In the genomic region with DNA sequence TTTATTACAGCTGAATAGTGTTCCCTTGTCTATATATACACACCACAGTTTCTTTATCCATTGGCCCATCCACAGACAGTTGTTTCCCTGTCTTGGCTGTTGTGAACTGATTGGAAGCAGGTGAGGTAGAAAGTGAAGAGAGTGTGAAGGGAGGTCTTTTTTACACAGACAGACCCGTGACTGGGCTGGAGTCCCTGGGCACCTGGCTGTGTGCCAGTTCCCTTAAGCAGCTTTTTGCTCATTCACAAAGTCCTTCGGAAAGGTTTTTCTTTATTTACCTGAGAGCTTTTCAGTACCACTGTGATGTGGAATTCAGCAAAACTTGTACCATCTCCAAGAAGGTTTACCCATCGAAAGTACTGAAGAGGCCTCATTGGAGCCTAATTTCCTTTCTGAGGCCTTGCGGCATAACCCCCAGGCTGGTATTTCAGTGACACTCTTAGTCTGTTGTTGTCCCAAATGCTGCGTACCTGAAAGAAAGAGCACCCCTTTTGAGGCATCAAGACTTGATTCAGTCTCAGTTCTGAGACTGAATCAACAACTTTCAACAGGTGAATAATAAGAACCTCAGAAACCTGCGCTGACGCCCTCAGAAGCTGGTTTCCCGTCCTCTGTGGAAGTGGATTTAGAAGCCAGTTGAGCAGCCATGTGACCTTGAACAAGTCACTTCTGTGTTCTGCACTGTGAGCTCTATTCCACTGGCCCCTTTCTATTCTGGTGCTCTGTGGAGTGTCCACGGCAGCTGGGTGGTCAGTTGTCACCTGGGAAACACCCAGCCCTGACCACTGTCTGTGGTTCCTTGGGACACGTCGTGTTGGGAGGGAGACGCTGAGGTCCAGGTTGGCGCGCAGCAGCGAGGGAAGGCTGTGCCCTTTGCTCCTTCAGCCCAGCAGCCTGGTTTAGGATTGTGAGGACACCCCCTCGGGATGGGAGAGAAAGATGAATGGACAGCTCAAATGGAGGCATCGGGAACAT, we compare ENCODE assay signal across 13 cellular contexts. TPM values are rescaled to one million over a fixed set of nuclear protein-coding genes. Genes with fewer than 3 reads are reported as not detected.
DNase-seq lines count a peak whose midpoint lies in the region; ATAC-seq and TF ChIP-seq lines count a peak whose summit lies in the region.
"Had no signal": no experiment of that assay in that cellular context is flagged by ENCODE, and none has a peak within 500 bp of the region (broad histone marks: within the 10 kb centered on the region; RNA-seq: fewer than 3 reads in every experiment).

No MANE protein-coding gene starts in this region.

- POLR2A ChIA-PET in WTC11 (lab: Charles Lee) = no interaction called here

- no peak for TF ChIP-seq EP300 in stomach (IDR thresholded peaks at IDR 0.05)

- TF ChIP-seq CTCF in WTC11 (IDR thresholded peaks at IDR 0.05) (no peak), endothelial cell (IDR thresholded peaks at IDR 0.05; ENCODE audit: unreplicated experiment) (no peak), stomach (IDR thresholded peaks at IDR 0.05) (no peak)

- H3K9me3 Mint-ChIP-seq in activated naive CD4-positive, alpha-beta T cell treated with anti-CD3 and anti-CD28 coated beads for 36 hours = no peaks in the 10 kb centered on the region
- H3K9me3 Mint-ChIP-seq in WTC11 (no peaks in the 10 kb centered on the region), endothelial cell (ENCODE audit: unreplicated experiment) (no peaks in the 10 kb centered on the region)
- H3K9me3 Mint-ChIP-seq: central memory CD8-positive, alpha-beta T cell had no signal

- CTCF ChIA-PET in activated naive CD4-positive, alpha-beta T cell treated with anti-CD3 and anti-CD28 coated beads for 36 hours (lab: Charles Lee) = interaction anchor here (0.6 to 2.0 kb wide), 6 partner anchors 10 to 186 kb away, joined by 4 to 7 read pairs (median 4); no protein-coding TSS in a partner anchor
- CTCF ChIA-PET in WTC11 (lab: Charles Lee) = no interaction called here

- H3K27me3 ChIP-seq in stomach = no peaks in the 10 kb centered on the region
- H3K27me3 ChIP-seq: gastroesophageal sphincter had no signal

- H3K4me3 ChIP-seq in stomach = no peak overlapping the region
- H3K4me3 ChIP-seq: gastroesophageal sphincter had no signal

- H3K4me1 Mint-ChIP-seq in activated naive CD4-positive, alpha-beta T cell treated with anti-CD3 and anti-CD28 coated beads for 36 hours (ENCODE audit: low read depth) = peaks cover 48% of the 10 kb centered on the region
- H3K4me1 Mint-ChIP-seq in WTC11 (no peaks in the 10 kb centered on the region), endothelial cell (ENCODE audit: unreplicated experiment) (no peaks in the 10 kb centered on the region)

- WGBS in stomach, 5 donors = 85 to 91% (median 87%) methylated on average over 17 of the region's 17 CpGs

- H3K27ac Mint-ChIP-seq in activated naive CD4-positive, alpha-beta T cell treated with anti-CD3 and anti-CD28 coated beads for 36 hours = peak overlapping the region; percentile 62
- H3K27ac Mint-ChIP-seq in WTC11 = peak overlapping the region; percentile 20; the same call in 1 of the 2 replicates
- H3K27ac Mint-ChIP-seq in endothelial cell (ENCODE audit: unreplicated experiment) = no peak overlapping the region

- H3K27ac ChIP-seq in stomach = peak overlapping the region in 3 of 5 donors; percentile 6 to 33 (median 21)

- peak; percentile 50 for DNase-seq in activated naive CD4-positive, alpha-beta T cell treated with anti-CD3 and anti-CD28 coated beads for 36 hours
- no peak for DNase-seq in activated naive CD4-positive, alpha-beta T cell treated with anti-CD3 and anti-CD28 coated beads, Interleukin-2, amount 50 U/mL, for 16 hours
- DNase-seq in WTC11 (ENCODE audit: low spot score) (no peak), endothelial cell (ENCODE audit: low spot score) (no peak), stomach (no peak), GF-D8 (lab: John Stamatoyannopoulos, UW) (no peak), NCI-H2196 (lab: John Stamatoyannopoulos, UW; ENCODE audit: unreplicated experiment) (no peak)
- DNase-seq: activated CD4-positive, CD25-positive, alpha-beta regulatory T cell treated with anti-CD3 and anti-CD28 coated beads, Interleukin-2, amount 50 U/mL, for 72 hours; AML-193; immature natural killer cell had no signal

- H3K36me3 ChIP-seq in stomach = peaks cover 36 to 98% (median 93%) of the 10 kb centered on the region in 4 donors

- H3K36me3 Mint-ChIP-seq in activated naive CD4-positive, alpha-beta T cell treated with anti-CD3 and anti-CD28 coated beads for 36 hours (ENCODE audit: low read depth) = peaks cover 56% of the 10 kb centered on the region
- H3K36me3 Mint-ChIP-seq in WTC11 (peaks cover 85% of the 10 kb centered on the region), endothelial cell (ENCODE audit: low read depth, unreplicated experiment) (peaks cover 35% of the 10 kb centered on the region)

- no peaks in the 10 kb centered on the region for H3K27me3 Mint-ChIP-seq in activated naive CD4-positive, alpha-beta T cell treated with anti-CD3 and anti-CD28 coated beads for 36 hours (ENCODE audit: low read depth)
- H3K27me3 Mint-ChIP-seq in WTC11 (ENCODE audit: low read depth) (no peaks in the 10 kb centered on the region), endothelial cell (ENCODE audit: unreplicated experiment) (peaks cover 4% of the 10 kb centered on the region)
- H3K27me3 Mint-ChIP-seq: central memory CD8-positive, alpha-beta T cell had no signal

- H3K4me3 Mint-ChIP-seq in activated naive CD4-positive, alpha-beta T cell treated with anti-CD3 and anti-CD28 coated beads for 36 hours = no peak overlapping the region
- H3K4me3 Mint-ChIP-seq in WTC11 = no peak overlapping the region
- H3K4me3 Mint-ChIP-seq in endothelial cell (ENCODE audit: unreplicated experiment) = peak overlapping the region; percentile 66
- H3K4me3 Mint-ChIP-seq: central memory CD8-positive, alpha-beta T cell; immature natural killer cell had no signal

- no peak for ATAC-seq in WTC11
- ATAC-seq in activated CD4-positive, CD25-positive, alpha-beta regulatory T cell treated with anti-CD3 and anti-CD28 coated beads, Interleukin-2, amount 50 U/mL, for 24 hours = no peak
- ATAC-seq: gastroesophageal sphincter had no signal

- H3K9me3 ChIP-seq in stomach = no peaks in the 10 kb centered on the region
- H3K9me3 ChIP-seq: gastroesophageal sphincter had no signal

- TF ChIP-seq POLR2A in stomach (IDR thresholded peaks at IDR 0.05) = no peak

- peaks cover 0 to 5% (median 0%) of the 10 kb centered on the region in 4 donors for H3K4me1 ChIP-seq in stomach

- intact Hi-C loops in activated naive CD4-positive, alpha-beta T cell treated with anti-CD3 and anti-CD28 coated beads for 36 hours (cut with micrococcal nuclease) = no loop called here
- intact Hi-C loops in stomach (cut with DNase I; ENCODE audit: low total_unique reads) = no loop called here

TF ChIP-seq in WTC11, 78 proteins besides CTCF, POLR2A, EP300 and RAD21:
- TF ChIP-seq, protein P1, sequence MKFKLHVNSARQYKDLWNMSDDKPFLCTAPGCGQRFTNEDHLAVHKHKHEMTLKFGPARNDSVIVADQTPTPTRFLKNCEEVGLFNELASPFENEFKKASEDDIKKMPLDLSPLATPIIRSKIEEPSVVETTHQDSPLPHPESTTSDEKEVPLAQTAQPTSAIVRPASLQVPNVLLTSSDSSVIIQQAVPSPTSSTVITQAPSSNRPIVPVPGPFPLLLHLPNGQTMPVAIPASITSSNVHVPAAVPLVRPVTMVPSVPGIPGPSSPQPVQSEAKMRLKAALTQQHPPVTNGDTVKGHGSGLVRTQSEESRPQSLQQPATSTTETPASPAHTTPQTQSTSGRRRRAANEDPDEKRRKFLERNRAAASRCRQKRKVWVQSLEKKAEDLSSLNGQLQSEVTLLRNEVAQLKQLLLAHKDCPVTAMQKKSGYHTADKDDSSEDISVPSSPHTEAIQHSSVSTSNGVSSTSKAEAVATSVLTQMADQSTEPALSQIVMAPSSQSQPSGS (CRISPR knock-in tag; IDR thresholded peaks at IDR 0.05; ENCODE audit: borderline replicate concordance, low read depth) = no peak

RNA-seq across cellular contexts. Expression of gene CRISPLD2, which starts 53.9 kb away (rescaled TPM):
- under 1 TPM in 1 of 2 experiments, not detected in 1; 0.14 TPM for total RNA-seq in activated naive CD4-positive, alpha-beta T cell treated with anti-CD3 and anti-CD28 coated beads for 36 hours
- total RNA-seq in WTC11 (2021) = 8.7 to 9.5 TPM (median 9.4 TPM) in 3 replicates
- 0.54 TPM for total RNA-seq in endothelial cell (ENCODE audit: unreplicated experiment)
- total RNA-seq in stomach = 100 to 1,000 TPM in 3 of 5 donors, 10 to 100 TPM in 2; 92.0 to 242 (median 102) TPM
- polyA plus RNA-seq in stomach = 10 to 100 TPM; 18.3 to 46.0 (median 20.2) TPM
